ENCODE assay signal across 8 cellular contexts in genomic region chr5:134289509-134290113, GRCh38.
DNase-seq lines count a peak whose midpoint lies in the region; ATAC-seq, FAIRE-seq and TF ChIP-seq lines count a peak whose summit lies in the region.

No MANE protein-coding gene starts in this region.

- peak; percentile 86 to 97 (median 94) for ATAC-seq in heart right ventricle
- no peak for ATAC-seq in HG03469 (IDR thresholded peaks at IDR 0.05; ENCODE audit: unreplicated experiment)
- ATAC-seq in HG03521 (IDR thresholded peaks at IDR 0.05; ENCODE audit: unreplicated experiment): no peak

- TF ChIP-seq POLR2A in Peyer's patch (IDR thresholded peaks at IDR 0.05) (no peak), adrenal gland (IDR thresholded peaks at IDR 0.05) (no peak), prostate gland (IDR thresholded peaks at IDR 0.05) (no peak)

- peak; percentile 26 for FAIRE-seq in HTR-8/SVneo (lab: Jason Lieb, UNC)

- DNase-seq in Daoy (ENCODE audit: low read depth) (peak; percentile 64), HTR-8/SVneo (ENCODE audit: insufficient read length, low spot score) (peak; percentile 75), Peyer's patch (peak in 2 of 3 donors; percentile 23 to 77), adrenal gland (peak; percentile 43 to 72 (median 61)), heart right ventricle (peak in 1 of 2 donors; percentile 71), prostate gland (ENCODE audit: low spot score) (peak; percentile 55)

- intact Hi-C loops in adrenal gland (cut with DNase I) (loop anchor here (2.0 kb wide), 1 partner anchor 105 kb away; no protein-coding TSS in a partner anchor), heart right ventricle (cut with DNase I) (loop anchor here (1.0 to 10.0 kb wide), 10 partner anchors 42 to 255 kb away; no protein-coding TSS in a partner anchor), prostate gland (cut with DNase I) (loop anchor here (2.0 to 10.0 kb wide), 2 partner anchors 105 to 245 kb away; no protein-coding TSS in a partner anchor)

- peaks cover 0 to 8% (median under 1%) of the 10 kb centered on the region in 4 donors for H3K9me3 ChIP-seq in Peyer's patch
- H3K9me3 ChIP-seq in adrenal gland (replicated peaks in 1 of 3): no peaks in the 10 kb centered on the region
- H3K9me3 ChIP-seq in heart right ventricle: peaks cover 0 to 15% (median 5%) of the 10 kb centered on the region in 11 donors
- H3K9me3 ChIP-seq in prostate gland: no peaks in the 10 kb centered on the region

- TF ChIP-seq CTCF in Peyer's patch (IDR thresholded peaks at IDR 0.05) (peak in 5 of 6 experiments; percentile 39 to 95 (median 87)), adrenal gland (IDR thresholded peaks at IDR 0.05) (peak; percentile 50 to 92 (median 85)), heart right ventricle (IDR thresholded peaks at IDR 0.05) (peak; percentile 39 to 89 (median 74)), prostate gland (IDR thresholded peaks at IDR 0.05) (peak; percentile 33 to 85 (median 72))

- no peak overlapping the region for H3K4me3 ChIP-seq in Peyer's patch
- H3K4me3 ChIP-seq in adrenal gland: no peak overlapping the region
- no peak overlapping the region for H3K4me3 ChIP-seq in heart right ventricle
- H3K4me3 ChIP-seq in prostate gland: no peak overlapping the region

- H3K27me3 ChIP-seq in Peyer's patch (no peaks in the 10 kb centered on the region), adrenal gland (no peaks in the 10 kb centered on the region), heart right ventricle (no peaks in the 10 kb centered on the region), prostate gland (replicated peaks; ENCODE audit: insufficient read depth) (no peaks in the 10 kb centered on the region)

- H3K36me3 ChIP-seq in Peyer's patch (no peaks in the 10 kb centered on the region), adrenal gland (replicated peaks in 1 of 2) (no peaks in the 10 kb centered on the region), heart right ventricle (no peaks in the 10 kb centered on the region), prostate gland (no peaks in the 10 kb centered on the region)

- H3K27ac ChIP-seq in Peyer's patch (no peak overlapping the region), adrenal gland (no peak overlapping the region), heart right ventricle (no peak overlapping the region), prostate gland (no peak overlapping the region)

- 35 to 40% (median 36%) methylated on average over 7 of the region's 7 CpGs for WGBS in adrenal gland, 4 donors
- 39% methylated on average over 7 of the region's 7 CpGs for WGBS in heart right ventricle, 2 donors
- 38% methylated on average over 7 of the region's 7 CpGs for WGBS in prostate gland

- no peaks in the 10 kb centered on the region for H3K4me1 ChIP-seq in Peyer's patch
- H3K4me1 ChIP-seq in adrenal gland (replicated peaks in 1 of 2): no peaks in the 10 kb centered on the region
- peaks cover 0 to 3% (median 0%) of the 10 kb centered on the region in 9 donors for H3K4me1 ChIP-seq in heart right ventricle
- H3K4me1 ChIP-seq in prostate gland (replicated peaks): no peaks in the 10 kb centered on the region

Comparison
In these comparisons a context has a peak if more than half of its experiments do, and no peak if none do; other contexts are left out.
1. ATAC-seq: peak in heart right ventricle (8 of 8); none in HG03469 (single experiment) and HG03521 (single experiment).
2. Peak in every context shown above with its lines, with median percentiles within 50 percentile points of each other: CTCF ChIP-seq.